Comparison of ENCODE assay signal across 11 cellular contexts in the genomic region with DNA sequence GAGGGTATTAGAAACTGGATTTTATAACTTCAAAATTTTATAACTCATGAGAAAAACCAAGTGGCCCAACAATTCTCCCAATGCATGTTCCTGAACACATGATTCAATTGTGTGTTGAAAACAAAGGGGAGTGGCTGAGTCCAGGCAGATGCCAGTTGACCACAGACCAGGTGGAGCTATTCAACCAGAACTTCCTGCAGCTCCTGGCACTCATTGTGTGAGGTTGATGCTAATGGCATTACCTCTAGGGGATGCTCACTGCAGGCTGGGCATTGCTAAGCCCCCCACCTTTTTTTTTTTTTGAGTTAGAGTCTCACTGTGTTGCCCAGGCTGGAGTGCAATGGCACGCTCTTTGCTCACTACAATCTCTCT. TPM values are rescaled to one million over a fixed set of nuclear protein-coding genes. Genes with fewer than 3 reads are reported as not detected.
DNase-seq lines count a peak whose midpoint lies in the region; ATAC-seq, FAIRE-seq and TF ChIP-seq lines count a peak whose summit lies in the region.
"Had no signal": no experiment of that assay in that cellular context is flagged by ENCODE, and none has a peak within 500 bp of the region (broad histone marks: within the 10 kb centered on the region; RNA-seq: fewer than 3 reads in every experiment).

No MANE protein-coding gene starts in this region.

- TF ChIP-seq EP300 in A549 (IDR thresholded peaks at IDR 0.05): no peak

- ATAC-seq in A549: no peak
- ATAC-seq in left colon: peak; percentile 18
- no peak for ATAC-seq in GM18868 (IDR thresholded peaks at IDR 0.05; ENCODE audit: unreplicated experiment)
- no peak for ATAC-seq in HG02610 (IDR thresholded peaks at IDR 0.05; ENCODE audit: unreplicated experiment)
- ATAC-seq in GM18505 (IDR thresholded peaks at IDR 0.05; ENCODE audit: unreplicated experiment): no peak
- ATAC-seq: left cardiac atrium had no signal

- H3K9me3 Mint-ChIP-seq in activated CD4-positive, alpha-beta memory T cell treated with anti-CD3 and anti-CD28 coated beads for 36 hours: no peaks in the 10 kb centered on the region

- H3K4me2 ChIP-seq in A549: peak overlapping the region; percentile 93

- no peak for TF ChIP-seq RAD21 in A549 (conservative IDR thresholded peaks at IDR 0.05 in 1 of 2, IDR thresholded peaks at IDR 0.05 in 1 of 2)

- H3K36me3 Mint-ChIP-seq in activated CD4-positive, alpha-beta memory T cell treated with anti-CD3 and anti-CD28 coated beads for 36 hours: peaks cover 6% of the 10 kb centered on the region

- peaks cover 95% of the 10 kb centered on the region for H3K4me1 ChIP-seq in A549

- WGBS in A549 (ENCODE audit: missing lambda C conversion rate): 89% methylated on average over 1 of the region's 1 CpG

- peaks cover 35% of the 10 kb centered on the region for H3K4me1 Mint-ChIP-seq in activated CD4-positive, alpha-beta memory T cell treated with anti-CD3 and anti-CD28 coated beads for 36 hours (ENCODE audit: low read depth)

- peak overlapping the region; percentile 96 to 99 for H3K27ac ChIP-seq in A549

- CTCF ChIA-PET in A549 (lab: Yijun Ruan, JAX): interaction anchor here (1.5 to 41.4 kb wide), 7 partner anchors 9 to 80 kb away, joined by 3 to 924 read pairs (median 17); a partner anchor contains a TSS
- CTCF ChIA-PET in activated CD4-positive, alpha-beta memory T cell treated with anti-CD3 and anti-CD28 coated beads for 36 hours (lab: Charles Lee): interaction anchor here (1.0 to 5.3 kb wide), 4 partner anchors 9 to 84 kb away, joined by 3 to 65 read pairs (median 22); a partner anchor contains a TSS

- H3K9me3 ChIP-seq in A549: no peaks in the 10 kb centered on the region

- no peak overlapping the region for H3K4me3 ChIP-seq in A549

- peak overlapping the region; percentile 86 for H3K27ac Mint-ChIP-seq in activated CD4-positive, alpha-beta memory T cell treated with anti-CD3 and anti-CD28 coated beads for 36 hours

- no peak for TF ChIP-seq CTCF in A549 (IDR thresholded peaks at IDR 0.05)

- no peaks in the 10 kb centered on the region for H3K27me3 Mint-ChIP-seq in activated CD4-positive, alpha-beta memory T cell treated with anti-CD3 and anti-CD28 coated beads for 36 hours

- no peak overlapping the region for H3K4me3 Mint-ChIP-seq in activated CD4-positive, alpha-beta memory T cell treated with anti-CD3 and anti-CD28 coated beads for 36 hours

- FAIRE-seq in A549 (lab: Jason Lieb, UNC): no peak
- FAIRE-seq: H1 had no signal

- intact Hi-C loops in activated CD4-positive, alpha-beta memory T cell treated with anti-CD3 and anti-CD28 coated beads for 36 hours (cut with micrococcal nuclease): no loop called here
- intact Hi-C loops in left colon (cut with DNase I, micrococcal nuclease): no loop called here

- TF ChIP-seq POLR2A in A549 (IDR thresholded peaks at IDR 0.05; ENCODE audit: low read length) (no peak), GM18505 (IDR thresholded peaks at IDR 0.05; ENCODE audit: borderline replicate concordance, extremely low read depth, insufficient read depth, insufficient read length) (no peak)

- POLR2A ChIA-PET in A549 (lab: Yijun Ruan, JAX): interaction anchor here (0.6 to 2.0 kb wide), 4 partner anchors 16 to 25 kb away, joined by 4 to 8 read pairs (median 5); a partner anchor contains a TSS
- POLR2A ChIA-PET in activated CD4-positive, alpha-beta memory T cell treated with anti-CD3 and anti-CD28 coated beads for 36 hours (lab: Charles Lee): interaction anchor here (1.3 to 2.7 kb wide), 2 partner anchors 21 to 82 kb away, joined by 6 to 24 read pairs; a partner anchor contains a TSS

- DNase-seq in A549 (ENCODE audit: low read depth in 1 of 2, low spot score in 1 of 2) (peak in 1 of 2 experiments; percentile 68), LHCN-M2 (ENCODE audit: low read depth) (peak; percentile 86), left colon (peak in 1 of 2 donors; percentile 49), NCI-H2227 (lab: John Stamatoyannopoulos, UW; ENCODE audit: unreplicated experiment) (no peak)
- no peak for DNase-seq in activated CD4-positive, alpha-beta memory T cell treated with anti-CD3 and anti-CD28 coated beads for 36 hours
- DNase-seq: left cardiac atrium, NCI-H446 had no signal

TF ChIP-seq in A549, 52 proteins besides CTCF, POLR2A, EP300 and RAD21:
- TF ChIP-seq, protein P1, sequence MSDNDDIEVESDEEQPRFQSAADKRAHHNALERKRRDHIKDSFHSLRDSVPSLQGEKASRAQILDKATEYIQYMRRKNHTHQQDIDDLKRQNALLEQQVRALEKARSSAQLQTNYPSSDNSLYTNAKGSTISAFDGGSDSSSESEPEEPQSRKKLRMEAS (IDR thresholded peaks at IDR 0.05): peak; percentile 54; the same call in 1 of the 2 replicates
- TF ChIP-seq NPAS2 (CRISPR knock-in tag; IDR thresholded peaks at IDR 0.05; ENCODE audit: borderline replicate concordance): no peak

RNA-seq across cellular contexts. Expression of a gene that starts 20.3 kb away (rescaled TPM):
- 229 and 265 TPM in 2 replicates for polyA plus RNA-seq in A549 (2011; rRNA removed)
- polyA plus RNA-seq in A549 (2012; cell fraction: cytosol; rRNA removed): 117 TPM in 2 replicates
- 127 and 200 TPM in 2 replicates for polyA plus RNA-seq in A549 (2012; cell fraction: nucleus; rRNA removed)
- polyA plus RNA-seq in A549 (2017; fragmentation: RNase III; extraction: RNeasy Plus Mini Kit Qiagen cat#74134 plus additional on column Dnase treatment): 190 to 217 TPM (median 191 TPM) in 3 replicates
- 195 and 221 TPM in 2 replicates for polyA minus RNA-seq in A549 (2011; rRNA and poly(A)+ RNA removed)
- total RNA-seq in LHCN-M2 (2014; rRNA removed): 164 and 242 TPM in 2 replicates
- 262 TPM for polyA plus RNA-seq in LHCN-M2 (2012)
- 10 to 100 TPM; 49.3 to 49.7 TPM for total RNA-seq in activated CD4-positive, alpha-beta memory T cell treated with anti-CD3 and anti-CD28 coated beads for 36 hours
- total RNA-seq in left colon: 100 to 1,000 TPM; 106 to 110 TPM

RNA-seq across cellular contexts. Expression of a gene that starts 34.6 kb away (rescaled TPM):
- 63.5 and 87.0 TPM in 2 replicates for polyA plus RNA-seq in A549 (2011; rRNA removed)
- polyA plus RNA-seq in A549 (2012; cell fraction: cytosol; rRNA removed): 24.7 and 26.7 TPM in 2 replicates
- 12.1 and 18.0 TPM in 2 replicates for polyA plus RNA-seq in A549 (2012; cell fraction: nucleus; rRNA removed)
- 51.2 to 57.9 TPM (median 52.4 TPM) in 3 replicates for polyA plus RNA-seq in A549 (2017; fragmentation: RNase III; extraction: RNeasy Plus Mini Kit Qiagen cat#74134 plus additional on column Dnase treatment)
- 12.0 and 13.0 TPM in 2 replicates for polyA minus RNA-seq in A549 (2011; rRNA and poly(A)+ RNA removed)
- 99.7 and 102 TPM in 2 replicates for total RNA-seq in LHCN-M2 (2014; rRNA removed)
- 20.0 TPM for polyA plus RNA-seq in LHCN-M2 (2012)
- total RNA-seq in activated CD4-positive, alpha-beta memory T cell treated with anti-CD3 and anti-CD28 coated beads for 36 hours: 10 to 100 TPM; 88.0 to 91.3 TPM
- 1 to 10 TPM; 2.0 to 7.4 TPM for total RNA-seq in left colon

Comparison
In these comparisons a context has a peak if more than half of its experiments do, and no peak if none do; other contexts are left out.
1. RNA of a gene that starts 34.6 kb away (total RNA-seq): 99.7 to 102 TPM in LHCN-M2 and 88.0 to 91.3 TPM in activated CD4-positive, alpha-beta memory T cell treated with anti-CD3 and anti-CD28 coated beads for 36 hours; 2.0 to 7.4 TPM in left colon; every median in the first group is over 10 times any median in the second.